ENCODE assay signal across 24 cellular contexts in the genomic region with DNA sequence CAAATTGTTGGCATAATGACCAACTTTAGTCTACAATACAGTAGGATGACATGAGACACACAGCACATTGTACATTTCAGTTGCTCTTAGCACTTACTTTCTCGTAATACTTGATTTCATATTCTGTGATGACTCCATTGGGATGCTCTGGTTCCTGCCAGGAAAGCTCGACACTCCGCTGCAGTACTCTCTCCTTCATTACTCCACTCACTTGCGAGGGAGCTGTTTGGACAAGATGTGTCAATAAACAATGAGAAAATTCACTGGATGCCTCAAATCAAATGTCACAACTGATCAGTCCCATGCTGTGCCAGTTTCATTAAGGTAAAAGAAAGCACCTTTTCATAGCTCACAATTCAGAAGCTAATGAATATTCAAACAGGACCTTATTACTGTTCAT.
"Had no signal": no experiment of that assay in that cellular context is flagged by ENCODE, and none has a peak within 500 bp of the region (broad histone marks: within the 10 kb centered on the region; RNA-seq: fewer than 3 reads in every experiment).

No MANE protein-coding gene starts in this region.

- H3K9me3 ChIP-seq: adrenal gland, prostate gland, right lobe of liver, suprapubic skin had no signal

- H3K36me3 ChIP-seq: adrenal gland, prostate gland, right lobe of liver, suprapubic skin had no signal

- H3K9me3 Mint-ChIP-seq: activated naive CD4-positive, alpha-beta T cell treated with anti-CD3 and anti-CD28 coated beads, Interleukin-2, amount 50 U/mL, for 72 hours; activated T-cell treated with anti-CD3 and anti-CD28 coated beads, Interleukin-2, amount 50 U/mL, for 4 hours; dendritic cell treated with granulocyte-macrophage colony-stimulating factor and Interleukin-4, amounts not matched to agents 40 ng/mL and 50 ng/mL, for 4 days; mesothelial cell of epicardium; natural killer cell treated with Interleukin-12 subunit alpha and Interleukin-12 subunit beta and Interleukin-15 and Interleukin-18, amount 100 ng/mL, for 72 hours; stimulated activated naive CD8-positive, alpha-beta T cell treated with anti-CD3 and anti-CD28 coated beads, Interleukin-15, amount 100 ng/mL, for 72 hours; type B pancreatic cell had no signal

- H3K4me3 ChIP-seq: adrenal gland, cardiac muscle cell, lung, prostate gland, right lobe of liver, suprapubic skin had no signal

- H3K27ac ChIP-seq: adrenal gland, cardiac muscle cell, epithelial cell of prostate, prostate gland, right lobe of liver, suprapubic skin had no signal

- H3K4me1 ChIP-seq: adrenal gland, prostate gland, right lobe of liver, suprapubic skin had no signal

- H3K4me3 Mint-ChIP-seq: activated T-cell treated with anti-CD3 and anti-CD28 coated beads, Interleukin-2, amount 50 U/mL, for 4 hours; dendritic cell treated with granulocyte-macrophage colony-stimulating factor and Interleukin-4, amounts not matched to agents 40 ng/mL and 50 ng/mL, for 4 days; mesothelial cell of epicardium; natural killer cell treated with Interleukin-12 subunit alpha and Interleukin-12 subunit beta and Interleukin-15 and Interleukin-18, amount 100 ng/mL, for 72 hours; stimulated activated naive CD8-positive, alpha-beta T cell treated with anti-CD3 and anti-CD28 coated beads, Interleukin-15, amount 100 ng/mL, for 72 hours; type B pancreatic cell had no signal

- H3K27me3 Mint-ChIP-seq: dendritic cell treated with granulocyte-macrophage colony-stimulating factor and Interleukin-4, amounts not matched to agents 40 ng/mL and 50 ng/mL, for 4 days; natural killer cell treated with Interleukin-12 subunit alpha and Interleukin-12 subunit beta and Interleukin-15 and Interleukin-18, amount 100 ng/mL, for 72 hours; stimulated activated naive CD8-positive, alpha-beta T cell treated with anti-CD3 and anti-CD28 coated beads, Interleukin-15, amount 100 ng/mL, for 72 hours; type B pancreatic cell had no signal

- ATAC-seq: activated naive CD4-positive, alpha-beta T cell treated with anti-CD3 and anti-CD28 coated beads, Interleukin-2, amount 50 U/mL, for 72 hours; activated T-cell treated with anti-CD3 and anti-CD28 coated beads, Interleukin-2, amount 50 U/mL, for 4 hours; natural killer cell treated with Interleukin-12 subunit alpha and Interleukin-12 subunit beta and Interleukin-15 and Interleukin-18, amount 100 ng/mL, for 72 hours; right lobe of liver; stimulated activated naive CD8-positive, alpha-beta T cell treated with anti-CD3 and anti-CD28 coated beads, Interleukin-15, amount 100 ng/mL, for 72 hours had no signal

- H3K27me3 ChIP-seq: adrenal gland, cardiac muscle cell, right lobe of liver, suprapubic skin had no signal

- H3K36me3 Mint-ChIP-seq: activated naive CD4-positive, alpha-beta T cell treated with anti-CD3 and anti-CD28 coated beads, Interleukin-2, amount 50 U/mL, for 72 hours; mesothelial cell of epicardium; natural killer cell treated with Interleukin-12 subunit alpha and Interleukin-12 subunit beta and Interleukin-15 and Interleukin-18, amount 100 ng/mL, for 72 hours; type B pancreatic cell had no signal

- DNase-seq: activated CD4-positive, alpha-beta T cell treated with anti-CD3 and anti-CD28 coated beads for 48 hours; activated CD4-positive, CD25-positive, alpha-beta regulatory T cell; activated CD8-positive, alpha-beta memory T cell treated with anti-CD3 and anti-CD28 coated beads, Interleukin-2, amount 50 U/mL, for 4 hours; activated gamma-delta T cell; activated T-cell treated with anti-CD3 and anti-CD28 coated beads, Interleukin-2, amount 50 U/mL, for 4 hours; adrenal gland; foreskin fibroblast; occipital lobe; right lobe of liver; small intestine; stimulated activated CD4-positive, alpha-beta T cell treated with anti-CD3 and anti-CD28 coated beads, Interleukin-15, amount 100 ng/mL, for 24 hours; stimulated activated CD4-positive, alpha-beta T cell treated with anti-CD3 and anti-CD28 coated beads, Interleukin-4, amount 100 ng/mL, for 1 hour; stimulated activated naive CD8-positive, alpha-beta T cell treated with anti-CD3 and anti-CD28 coated beads, Interleukin-15, amount 100 ng/mL, for 72 hours; T1000 had no signal

- H3K27ac Mint-ChIP-seq: activated naive CD4-positive, alpha-beta T cell treated with anti-CD3 and anti-CD28 coated beads, Interleukin-2, amount 50 U/mL, for 72 hours; dendritic cell treated with granulocyte-macrophage colony-stimulating factor and Interleukin-4, amounts not matched to agents 40 ng/mL and 50 ng/mL, for 4 days; mesothelial cell of epicardium; natural killer cell treated with Interleukin-12 subunit alpha and Interleukin-12 subunit beta and Interleukin-15 and Interleukin-18, amount 100 ng/mL, for 72 hours; stimulated activated naive CD8-positive, alpha-beta T cell treated with anti-CD3 and anti-CD28 coated beads, Interleukin-15, amount 100 ng/mL, for 72 hours; type B pancreatic cell had no signal

- H3K4me1 Mint-ChIP-seq: stimulated activated naive CD8-positive, alpha-beta T cell treated with anti-CD3 and anti-CD28 coated beads, Interleukin-15, amount 100 ng/mL, for 72 hours had no signal
